In the genomic region with DNA sequence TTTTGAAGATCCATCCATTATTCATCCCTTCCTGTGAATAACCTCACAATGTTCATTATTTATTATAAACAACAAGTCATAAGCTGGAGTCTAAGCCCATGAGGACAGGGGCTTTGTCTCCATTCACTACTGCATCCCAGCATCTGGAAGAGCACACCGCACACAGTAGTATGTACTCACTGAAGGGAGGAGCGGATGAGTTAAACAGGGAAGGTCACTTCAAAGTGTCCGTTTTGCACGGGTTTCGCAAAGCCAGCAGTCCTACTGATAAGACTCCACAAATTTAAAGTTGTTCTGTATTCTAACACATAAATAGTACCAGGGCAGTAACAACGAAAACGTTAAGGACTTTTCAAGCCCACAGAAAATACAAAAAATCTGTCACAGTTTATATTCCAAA, we compare ENCODE assay signal across 28 cellular contexts.
"Had no signal": no experiment of that assay in that cellular context is flagged by ENCODE, and none has a peak within 500 bp of the region (broad histone marks: within the 10 kb centered on the region; RNA-seq: fewer than 3 reads in every experiment).

No MANE protein-coding gene starts in this region.

- H3K27me3 ChIP-seq: colonic mucosa, esophagus squamous epithelium, heart right ventricle, left lung, neural progenitor cell, spleen, testis, tibial artery had no signal

- H3K9me3 ChIP-seq: colonic mucosa, esophagus squamous epithelium, heart right ventricle, left lung, lower lobe of right lung, mucosa of descending colon, prostate gland, spleen, testis, tibial artery had no signal

- ATAC-seq: left lung; lower lobe of right lung; mucosa of descending colon; natural killer cell treated with Interleukin-12 subunit alpha and Interleukin-12 subunit beta and Interleukin-15 and Interleukin-18, amount 100 ng/mL, for 72 hours; right cardiac atrium; stimulated activated memory B cell treated with anti-CD40 and anti-IgM and Interleukin-4, amounts not matched to agents 10 μg/mL and 1 μg/mL and 100 μg/mL, for 72 hours; stimulated activated naive CD8-positive, alpha-beta T cell treated with anti-CD3 and anti-CD28 coated beads, Interleukin-15, Interleukin-2, amounts not matched to agents 100 U/mL and 50 U/mL, for 24 hours had no signal

- H3K27ac ChIP-seq: colonic mucosa, esophagus squamous epithelium, left lung, lower lobe of right lung, neural progenitor cell, parathyroid adenoma, prostate gland, skin epidermis, spleen, testis, tibial artery had no signal

- DNase-seq: colonic mucosa; dermis blood vessel endothelial cell; effector memory CD4-positive, alpha-beta T cell; erythroblast; esophagus squamous epithelium; foreskin melanocyte; glutamatergic neuron; heart right ventricle; hippocampal formation; left lung; lower lobe of right lung; mucosa of descending colon; naive B cell; right cardiac atrium; spleen; stimulated activated CD4-positive, alpha-beta T cell treated with anti-CD3 and anti-CD28 coated beads, Interleukin-4, amount 100 ng/mL, for 4 hours; stimulated activated naive CD8-positive, alpha-beta T cell treated with anti-CD3 and anti-CD28 coated beads, Interleukin-15, Interleukin-2, amounts not matched to agents 100 U/mL and 50 U/mL, for 24 hours; substantia nigra; testis; tibial artery had no signal

- H3K27ac Mint-ChIP-seq: naive B cell; natural killer cell treated with Interleukin-12 subunit alpha and Interleukin-12 subunit beta and Interleukin-15 and Interleukin-18, amount 100 ng/mL, for 72 hours; neural progenitor cell; stimulated activated memory B cell treated with anti-CD40 and anti-IgM and Interleukin-4, amounts not matched to agents 10 μg/mL and 1 μg/mL and 100 μg/mL, for 72 hours; type B pancreatic cell had no signal

- H3K36me3 ChIP-seq: colonic mucosa, esophagus squamous epithelium, heart right ventricle, left lung, lower lobe of right lung, neural progenitor cell, prostate gland, spleen, tibial artery had no signal

- H3K4me3 ChIP-seq: colonic mucosa, esophagus squamous epithelium, left lung, lower lobe of right lung, mucosa of descending colon, neural progenitor cell, prostate gland, skin epidermis, spleen, testis, tibial artery had no signal

- H3K9ac ChIP-seq: neural progenitor cell, parathyroid adenoma had no signal

- H3K9me3 Mint-ChIP-seq: central memory CD8-positive, alpha-beta T cell; naive B cell; natural killer cell treated with Interleukin-12 subunit alpha and Interleukin-12 subunit beta and Interleukin-15 and Interleukin-18, amount 100 ng/mL, for 72 hours; neural progenitor cell; stimulated activated memory B cell treated with anti-CD40 and anti-IgM and Interleukin-4, amounts not matched to agents 10 μg/mL and 1 μg/mL and 100 μg/mL, for 72 hours; type B pancreatic cell had no signal

- H3K4me1 ChIP-seq: colonic mucosa, left lung, lower lobe of right lung, parathyroid adenoma, prostate gland, spleen, testis had no signal

- H3K27me3 Mint-ChIP-seq: type B pancreatic cell had no signal

- H3K36me3 Mint-ChIP-seq: naive B cell; natural killer cell treated with Interleukin-12 subunit alpha and Interleukin-12 subunit beta and Interleukin-15 and Interleukin-18, amount 100 ng/mL, for 72 hours; neural progenitor cell; stimulated activated memory B cell treated with anti-CD40 and anti-IgM and Interleukin-4, amounts not matched to agents 10 μg/mL and 1 μg/mL and 100 μg/mL, for 72 hours; type B pancreatic cell had no signal

- H3K4me3 Mint-ChIP-seq: central memory CD8-positive, alpha-beta T cell; naive B cell; natural killer cell treated with Interleukin-12 subunit alpha and Interleukin-12 subunit beta and Interleukin-15 and Interleukin-18, amount 100 ng/mL, for 72 hours; neural progenitor cell; stimulated activated memory B cell treated with anti-CD40 and anti-IgM and Interleukin-4, amounts not matched to agents 10 μg/mL and 1 μg/mL and 100 μg/mL, for 72 hours; type B pancreatic cell had no signal

- H3K4me1 Mint-ChIP-seq: central memory CD8-positive, alpha-beta T cell; naive B cell; stimulated activated memory B cell treated with anti-CD40 and anti-IgM and Interleukin-4, amounts not matched to agents 10 μg/mL and 1 μg/mL and 100 μg/mL, for 72 hours had no signal
